11 cellular contexts compared by ENCODE assay signal in the genomic region with DNA sequence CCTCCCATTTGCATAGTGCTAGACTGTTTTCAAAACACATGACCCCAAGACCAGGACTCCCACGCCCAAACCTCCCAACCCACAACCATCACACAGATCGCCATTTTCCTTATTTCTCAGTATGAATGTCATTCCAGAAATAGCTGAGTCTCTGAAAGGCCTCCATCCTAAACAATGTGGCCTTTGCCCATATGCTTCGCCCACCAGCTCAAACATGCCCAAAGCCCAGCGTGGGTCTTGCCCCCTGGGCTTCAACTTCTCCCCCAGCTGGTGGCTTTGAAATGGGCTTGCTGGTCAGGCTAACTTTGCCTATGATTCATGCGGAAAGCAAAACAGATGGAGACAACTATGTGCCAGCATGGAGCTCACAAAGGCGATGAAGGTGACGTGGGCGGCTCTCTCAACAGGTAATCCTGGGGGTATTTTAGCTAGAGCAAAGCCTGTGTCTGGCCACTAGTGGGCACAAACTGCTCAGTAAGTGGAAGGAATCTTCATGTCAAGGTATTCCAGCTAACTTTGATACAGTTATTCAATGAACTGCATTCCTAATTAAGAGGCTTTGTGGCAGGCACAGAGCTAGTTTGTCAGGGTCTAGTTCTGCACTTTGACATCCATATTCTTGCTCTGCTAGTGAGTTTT. TPM values are rescaled to one million over a fixed set of nuclear protein-coding genes. Genes with fewer than 3 reads are reported as not detected.
DNase-seq lines count a peak whose midpoint lies in the region; ATAC-seq and TF ChIP-seq lines count a peak whose summit lies in the region.
"Had no signal": no experiment of that assay in that cellular context is flagged by ENCODE, and none has a peak within 500 bp of the region (broad histone marks: within the 10 kb centered on the region; RNA-seq: fewer than 3 reads in every experiment).

No MANE protein-coding gene starts in this region.

- H3K36me3 ChIP-seq in Caco-2 (ENCODE audit: control insufficient read depth, insufficient read depth, low read length) = no peaks in the 10 kb centered on the region
- H3K36me3 ChIP-seq in mesendoderm (ENCODE audit: control insufficient read depth, insufficient read depth, low read length) = no peaks in the 10 kb centered on the region

- H3K4me1 Mint-ChIP-seq in Caco-2 (ENCODE audit: low read depth, unreplicated experiment) = no peaks in the 10 kb centered on the region

- no peak overlapping the region for H3K56ac ChIP-seq in mesendoderm (ENCODE audit: low read length)

- H3K36me3 Mint-ChIP-seq in Caco-2 (ENCODE audit: insufficient read depth, unreplicated experiment) = no peaks in the 10 kb centered on the region
- H3K36me3 Mint-ChIP-seq: activated naive CD8-positive, alpha-beta T cell treated with anti-CD3 and anti-CD28 coated beads, Interleukin-2, amount 10 ng/mL, durations not matched to agents 7 days and 5 days had no signal

- H3K4me1 ChIP-seq in Caco-2 (no peaks in the 10 kb centered on the region), mesendoderm (ENCODE audit: control insufficient read depth, low read depth, low read length) (no peaks in the 10 kb centered on the region)

- CTCF ChIA-PET in Caco-2 (lab: Charles Lee) = interaction anchor here (0.8 to 1.3 kb wide), 3 partner anchors 10 to 255 kb away, joined by 4 to 6 read pairs (median 4); no protein-coding TSS in a partner anchor

- intact Hi-C loops in Caco-2 (cut with micrococcal nuclease; ENCODE audit: unreplicated experiment) = no loop called here

- no peak overlapping the region for H2BK120ac ChIP-seq in mesendoderm (ENCODE audit: low read depth, low read length)

- no peak overlapping the region for H4K8ac ChIP-seq in mesendoderm (ENCODE audit: low read depth, low read length)

- H3K79me1 ChIP-seq in mesendoderm (ENCODE audit: low read length) = no peaks in the 10 kb centered on the region

- no peaks in the 10 kb centered on the region for H3K27me3 ChIP-seq in Caco-2 (replicated peaks; ENCODE audit: control insufficient read depth, insufficient read depth, low read length)
- no peaks in the 10 kb centered on the region for H3K27me3 ChIP-seq in mesendoderm (ENCODE audit: insufficient read depth, low read length, poor library complexity)

- no peak overlapping the region for H3K27ac Mint-ChIP-seq in Caco-2 (ENCODE audit: unreplicated experiment)
- H3K27ac Mint-ChIP-seq: activated naive CD8-positive, alpha-beta T cell treated with anti-CD3 and anti-CD28 coated beads, Interleukin-2, amount 10 ng/mL, durations not matched to agents 7 days and 5 days; stimulated activated naive CD8-positive, alpha-beta T cell treated with anti-CD3 and anti-CD28 coated beads, Interleukin-15, Interleukin-2, amounts not matched to agents 100 ng/mL and 50 ng/mL, for 24 hours had no signal

- TF ChIP-seq CTCF in Caco-2 (IDR thresholded peaks at IDR 0.05; ENCODE audit: insufficient read depth in 1 of 2, low read depth in 1 of 2, low read length in 1 of 2, severe bottlenecking in 1 of 2, unreplicated experiment in 1 of 2) = peak; percentile 24 to 27

- H2AK5ac ChIP-seq in mesendoderm (ENCODE audit: low read length) = no peak overlapping the region

- H3K9me3 ChIP-seq in Caco-2 = no peaks in the 10 kb centered on the region

- POLR2A ChIA-PET in Caco-2 (lab: Charles Lee) = no interaction called here

- H3K27ac ChIP-seq in cingulate gyrus (ENCODE audit: low read depth, low read length) (peak overlapping the region; percentile 24), mesendoderm (ENCODE audit: low read depth, low read length) (no peak overlapping the region)

- H3K79me2 ChIP-seq in mesendoderm (ENCODE audit: control insufficient read depth, insufficient read depth, low read length) = no peaks in the 10 kb centered on the region

- no peak overlapping the region for H2BK5ac ChIP-seq in mesendoderm (ENCODE audit: low read length)

- H3K4me3 ChIP-seq in Caco-2 (ENCODE audit: low read depth, low read length) (no peak overlapping the region), mesendoderm (ENCODE audit: low read length) (no peak overlapping the region)

- no peak overlapping the region for H3K18ac ChIP-seq in mesendoderm (ENCODE audit: low read length)

- WGBS in mesendoderm (ENCODE audit: extremely low coverage, insufficient coverage, low lambda C conversion rate) = no CpG with 5 or more reads among the region's 8 CpGs

- H3K27me3 Mint-ChIP-seq in Caco-2 (ENCODE audit: insufficient read depth, unreplicated experiment) = no peaks in the 10 kb centered on the region

- H3K9ac ChIP-seq in mesendoderm (ENCODE audit: low read length) = no peak overlapping the region

- ATAC-seq in GM18873 (IDR thresholded peaks at IDR 0.05; ENCODE audit: low FRiP score, unreplicated experiment) = no peak

- no TSS peak for BruUV-seq in Caco-2 (replicated peaks; lab: Mats Ljungman, UMichigan)

- no peak overlapping the region for H3K23ac ChIP-seq in mesendoderm (ENCODE audit: low read length)

- no peak overlapping the region for H3K4ac ChIP-seq in mesendoderm (ENCODE audit: low read depth, low read length)

- no peak overlapping the region for H2BK15ac ChIP-seq in mesendoderm (replicated peaks; ENCODE audit: low read depth)

- no peak overlapping the region for H3K4me2 ChIP-seq in mesendoderm (ENCODE audit: low read length)

- DNase-seq in Caco-2 = no peak
- peak; percentile 1 for DNase-seq in NAMALWA (ENCODE audit: low spot score)
- peak; percentile 53 for DNase-seq in mesendoderm
- DNase-seq in activated CD4-positive, alpha-beta T cell treated with anti-CD3 and anti-CD28 coated beads for 48 hours = no peak
- DNase-seq in HCEC 1CT = no peak
- no peak for DNase-seq in hypothalamus (lab: John Stamatoyannopoulos, UW)
- DNase-seq: activated naive CD8-positive, alpha-beta T cell treated with anti-CD3 and anti-CD28 coated beads, Interleukin-2, amount 10 ng/mL, durations not matched to agents 7 days and 5 days; NCI-H446 had no signal

- H3K9me3 Mint-ChIP-seq in Caco-2 (ENCODE audit: unreplicated experiment) = no peaks in the 10 kb centered on the region
- H3K9me3 Mint-ChIP-seq: activated naive CD8-positive, alpha-beta T cell treated with anti-CD3 and anti-CD28 coated beads, Interleukin-2, amount 10 ng/mL, durations not matched to agents 7 days and 5 days; stimulated activated naive CD8-positive, alpha-beta T cell treated with anti-CD3 and anti-CD28 coated beads, Interleukin-15, Interleukin-2, amounts not matched to agents 100 ng/mL and 50 ng/mL, for 24 hours had no signal

- no peak overlapping the region for H3K4me3 Mint-ChIP-seq in Caco-2 (ENCODE audit: unreplicated experiment)
- H3K4me3 Mint-ChIP-seq: activated naive CD8-positive, alpha-beta T cell treated with anti-CD3 and anti-CD28 coated beads, Interleukin-2, amount 10 ng/mL, durations not matched to agents 7 days and 5 days; stimulated activated naive CD8-positive, alpha-beta T cell treated with anti-CD3 and anti-CD28 coated beads, Interleukin-15, Interleukin-2, amounts not matched to agents 100 ng/mL and 50 ng/mL, for 24 hours had no signal

- no peak overlapping the region for H4K5ac ChIP-seq in mesendoderm (ENCODE audit: low read length)

RNA-seq across cellular contexts. Expression of gene PMP22, which starts 17.1 kb away (rescaled TPM):
- 7.3 and 9.1 TPM in 2 replicates for total RNA-seq in Caco-2 (2022)
- polyA plus RNA-seq in mesendoderm (2013, experiment 1 of 2) = 3.7 TPM
- 3.4 TPM for polyA plus RNA-seq in mesendoderm (2013, experiment 2 of 2)

Comparison
In these comparisons a context has a peak if more than half of its experiments do, and no peak if none do; other contexts are left out.
1. DNase-seq: peak in NAMALWA (single experiment) and mesendoderm (single experiment); none in Caco-2 (0 of 2), activated CD4-positive, alpha-beta T cell treated with anti-CD3 and anti-CD28 coated beads for 48 hours (single experiment), HCEC 1CT (single experiment) and hypothalamus (0 of 51).